Comparison of ENCODE assay signal across 21 cellular contexts in the genomic region with DNA sequence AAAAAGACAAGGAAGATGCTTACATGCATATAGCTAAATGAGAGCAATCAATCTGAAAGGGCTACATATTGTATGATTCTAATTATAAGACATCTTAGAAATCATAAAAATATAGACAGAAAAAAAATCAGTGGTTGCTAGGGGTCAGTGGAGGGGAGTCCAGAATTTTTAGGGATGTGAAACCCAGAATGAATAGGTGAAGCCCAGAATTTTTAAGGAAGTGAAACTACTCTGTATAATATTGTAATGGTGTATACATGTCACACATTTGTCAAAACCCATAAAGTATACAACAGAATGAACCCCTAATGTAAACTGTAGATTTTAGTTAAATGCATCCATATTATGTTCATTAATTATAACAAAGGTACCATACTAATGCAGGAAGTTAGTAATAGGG.
DNase-seq lines count a peak whose midpoint lies in the region; ATAC-seq, FAIRE-seq and TF ChIP-seq lines count a peak whose summit lies in the region.
"Had no signal": no experiment of that assay in that cellular context is flagged by ENCODE, and none has a peak within 500 bp of the region (broad histone marks: within the 10 kb centered on the region; RNA-seq: fewer than 3 reads in every experiment).

No MANE protein-coding gene starts in this region.

- no peaks in the 10 kb centered on the region for H3K79me2 ChIP-seq in OCI-LY7 (ENCODE audit: insufficient read depth, low read depth, low read length)

- POLR2A ChIA-PET in OCI-LY7 (lab: Charles Lee), result interaction anchor here (0.6 to 0.9 kb wide), 2 partner anchors 129 to 303 kb away, joined by 3 read pairs; no protein-coding TSS in a partner anchor

- H3K9me2 ChIP-seq in OCI-LY7 (ENCODE audit: insufficient read depth, low read length), result no peaks in the 10 kb centered on the region

- TF ChIP-seq CTCF in OCI-LY7 (conservative IDR thresholded peaks at IDR 0.05; ENCODE audit: low read length) (no peak), coronary artery (IDR thresholded peaks at IDR 0.05) (no peak)

- H3K36me3 ChIP-seq in OCI-LY7 (ENCODE audit: insufficient read depth, low read length), result no peaks in the 10 kb centered on the region
- H3K36me3 ChIP-seq: ovary had no signal

- no TSS peak for BruUV-seq in OCI-LY7 (replicated peaks; lab: Mats Ljungman, UMichigan)

- intact Hi-C loops in OCI-LY7 (cut with micrococcal nuclease; ENCODE audit: unreplicated experiment), result no loop called here

- FAIRE-seq in GM19239 (lab: Jason Lieb, UNC), result no peak
- FAIRE-seq: bronchial epithelial cell had no signal

- DNase-seq in OCI-LY7 (ENCODE audit: low spot score) (peak; percentile 82), cerebellum (ENCODE audit: low spot score) (no peak), NCI-H446 (lab: John Stamatoyannopoulos, UW) (no peak), coronary artery (ENCODE audit: low spot score) (no peak), GM19239 (ENCODE audit: insufficient read length, low spot score) (no peak)
- DNase-seq: activated CD4-positive, alpha-beta T cell treated with anti-CD3 and anti-CD28 coated beads for 36 hours; activated T-cell treated with anti-CD3 and anti-CD28 coated beads, Interleukin-2, amount 50 U/mL, for 1 hour; Caco-2; effector CD4-positive, alpha-beta T cell; GF-D8; KBM-7; NCI-H187; NCI-H69; ovary; stimulated activated naive CD4-positive, alpha-beta T cell had no signal

- no peaks in the 10 kb centered on the region for H4K20me1 ChIP-seq in OCI-LY7 (ENCODE audit: insufficient read depth, low read length)

- H2AFZ ChIP-seq in OCI-LY7 (ENCODE audit: low read length), result no peak overlapping the region

- H3K9me3 ChIP-seq in OCI-LY7 (ENCODE audit: low read length), result no peaks in the 10 kb centered on the region
- H3K9me3 ChIP-seq: Caco-2, ovary had no signal

- H3K4me2 ChIP-seq in OCI-LY7 (ENCODE audit: low read length), result peak overlapping the region; percentile 56

- ATAC-seq in GM18519 (IDR thresholded peaks at IDR 0.05; ENCODE audit: low FRiP score, unreplicated experiment) (peak; percentile 95), HG02623 (IDR thresholded peaks at IDR 0.05; ENCODE audit: unreplicated experiment) (peak; percentile 67), HG03432 (IDR thresholded peaks at IDR 0.05; ENCODE audit: unreplicated experiment) (peak; percentile 96)
- ATAC-seq: activated CD4-positive, alpha-beta T cell treated with anti-CD3 and anti-CD28 coated beads for 36 hours; activated naive CD4-positive, alpha-beta T cell treated with anti-CD3 and anti-CD28 coated beads, Interleukin-2, amount 50 U/mL, for 72 hours had no signal

- CTCF ChIA-PET in OCI-LY7 (lab: Charles Lee; ENCODE audit: unreplicated experiment), result no interaction called here

- H3K4me3 ChIP-seq in OCI-LY7 (ENCODE audit: low read depth, low read length, poor library complexity, severe bottlenecking) (peak overlapping the region; percentile 13), coronary artery (no peak overlapping the region)
- H3K4me3 ChIP-seq: ovary had no signal

- peak overlapping the region; percentile 36 for H3K27ac ChIP-seq in OCI-LY7 (ENCODE audit: low read depth, low read length, poor library complexity, severe bottlenecking)
- no peak overlapping the region for H3K27ac ChIP-seq in coronary artery
- H3K27ac ChIP-seq: ovary, RWPE1 had no signal

- peaks cover 28% of the 10 kb centered on the region for H3K4me1 ChIP-seq in OCI-LY7 (ENCODE audit: insufficient read depth, low read length, poor library complexity, severe bottlenecking)
- H3K4me1 ChIP-seq: Caco-2 had no signal
